In the genomic region with DNA sequence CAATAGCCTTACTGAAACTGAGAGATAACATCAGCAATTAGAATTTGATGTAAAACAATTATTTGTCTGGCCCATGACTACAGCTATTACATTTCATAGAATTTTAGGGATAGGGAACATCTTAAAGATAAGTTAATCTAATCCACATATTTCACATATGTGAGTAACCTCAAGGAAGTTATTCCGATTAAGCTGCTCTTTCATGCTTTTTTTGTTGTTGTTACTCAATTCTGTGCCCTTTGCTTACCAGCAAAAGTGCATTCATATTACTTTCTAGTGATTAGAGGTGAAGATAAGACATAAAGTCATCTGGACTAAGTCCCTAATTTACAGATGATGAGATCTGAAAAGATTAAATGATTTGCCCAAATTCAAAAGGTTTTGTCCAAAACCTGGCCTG, we compare ENCODE assay signal across 38 cellular contexts. TPM values are rescaled to one million over a fixed set of nuclear protein-coding genes. Genes with fewer than 3 reads are reported as not detected.
"Had no signal": no experiment of that assay in that cellular context is flagged by ENCODE, and none has a peak within 500 bp of the region (broad histone marks: within the 10 kb centered on the region; RNA-seq: fewer than 3 reads in every experiment).

No MANE protein-coding gene starts in this region.

- H3K27ac ChIP-seq: adrenal gland, body of pancreas, brain microvascular endothelial cell, cardiac muscle cell, VCaP had no signal

- DNase-seq: activated B cell treated with CpG ODN at 0.5 μM for 24 hours; activated CD4-positive, alpha-beta memory T cell treated with anti-CD3 and anti-CD28 coated beads for 36 hours; activated CD4-positive, alpha-beta T cell treated with anti-CD3 and anti-CD28 coated beads for 4 hours; activated CD4-positive, alpha-beta T cell treated with anti-CD3 and anti-CD28 coated beads, Interleukin-2, amount 10 ng/mL, durations not matched to agents 24 days and 14 days; activated CD4-positive, alpha-beta T cell treated with anti-CD3 and anti-CD28 coated beads, Interleukin-2, amount 50 U/mL, for 1 hour; activated CD4-positive, alpha-beta T cell treated with anti-CD3 and anti-CD28 coated beads, Interleukin-2, amount 50 U/mL, for 4 hours; activated CD4-positive, CD25-positive, alpha-beta regulatory T cell treated with anti-CD3 and anti-CD28 coated beads, Interleukin-2, amount 50 U/mL, for 72 hours; activated CD8-positive, alpha-beta memory T cell treated with anti-CD3 and anti-CD28 coated beads, Interleukin-2, amount 50 U/mL, for 4 hours; activated CD8-positive, alpha-beta T cell treated with anti-CD3 and anti-CD28 coated beads for 36 hours; activated effector memory CD4-positive, alpha-beta T cell treated with anti-CD3 and anti-CD28 coated beads, Interleukin-2, amount 50 U/mL, for 16 hours; activated gamma-delta T cell treated with Interleukin-2 at 50 U/mL for 16 hours; activated naive CD4-positive, alpha-beta T cell; activated naive CD4-positive, alpha-beta T cell treated with anti-CD3 and anti-CD28 coated beads for 36 hours; activated naive CD4-positive, alpha-beta T cell treated with anti-CD3 and anti-CD28 coated beads, Interleukin-2, amount 50 U/mL, for 16 hours; activated naive CD8-positive, alpha-beta T cell treated with anti-CD3 and anti-CD28 coated beads for 36 hours; activated T-cell treated with anti-CD3 and anti-CD28 coated beads for 4 hours; activated T-cell treated with anti-CD3 and anti-CD28 coated beads, Interleukin-2, amount 50 U/mL, for 1 hour; activated T-cell treated with anti-CD3 and anti-CD28 coated beads, Interleukin-2, amount 50 U/mL, for 4 hours; activated T-cell treated with anti-CD3 and anti-CD28 coated beads, Interleukin-2, amount 50 U/mL, for 72 hours; adrenal gland; amniotic stem cell; aorta; body of pancreas; brain microvascular endothelial cell; caudate nucleus; cerebellar nuclear complex; T-helper 2 cell; T-helper 9 cell had no signal

- H3K4me3 ChIP-seq: adrenal gland, body of pancreas, cardiac muscle cell had no signal

- H3K36me3 Mint-ChIP-seq: activated CD4-positive, alpha-beta memory T cell treated with anti-CD3 and anti-CD28 coated beads for 36 hours; activated naive CD4-positive, alpha-beta T cell treated with anti-CD3 and anti-CD28 coated beads, Interleukin-2, amount 50 U/mL, for 72 hours; activated naive CD8-positive, alpha-beta T cell treated with anti-CD3 and anti-CD28 coated beads for 36 hours had no signal

- H3K4me1 Mint-ChIP-seq: activated B cell treated with CpG ODN at 0.5 μM for 24 hours; activated CD4-positive, alpha-beta T cell treated with anti-CD3 and anti-CD28 coated beads, Interleukin-2, amount 10 ng/mL, durations not matched to agents 24 days and 14 days; activated naive CD8-positive, alpha-beta T cell treated with anti-CD3 and anti-CD28 coated beads for 36 hours; activated T-helper 17 cell treated with anti-CD3 and anti-CD28 coated beads, Interleukin-2, amount 50 U/mL, for 72 hours; central memory CD8-positive, alpha-beta T cell had no signal

- H3K27ac Mint-ChIP-seq: activated B cell treated with CpG ODN at 0.5 μM for 24 hours; activated CD4-positive, alpha-beta memory T cell treated with anti-CD3 and anti-CD28 coated beads for 36 hours; activated CD4-positive, alpha-beta T cell treated with anti-CD3 and anti-CD28 coated beads, Interleukin-2, amount 10 ng/mL, durations not matched to agents 24 days and 14 days; activated CD8-positive, alpha-beta T cell treated with anti-CD3 and anti-CD28 coated beads for 36 hours; activated naive CD4-positive, alpha-beta T cell treated with anti-CD3 and anti-CD28 coated beads for 36 hours; activated naive CD4-positive, alpha-beta T cell treated with anti-CD3 and anti-CD28 coated beads, Interleukin-2, amount 50 U/mL, for 72 hours; activated naive CD8-positive, alpha-beta T cell treated with anti-CD3 and anti-CD28 coated beads for 36 hours; activated T-cell treated with anti-CD3 and anti-CD28 coated beads, Interleukin-2, amount 50 U/mL, for 72 hours; activated T-helper 1 cell treated with anti-CD3 and anti-CD28 coated beads, Interleukin-12 subunit alpha, Interleukin-12 subunit beta, Interleukin-2, Interleukin-4 antibody, amounts not matched to agents 30 ng/mL and 10 ng/mL and 1 ng/mL, durations not matched to agents 14 hours and 24 hours and 36 hours; activated T-helper 17 cell treated with anti-CD3 and anti-CD28 coated beads, Interleukin-2, amount 50 U/mL, for 72 hours; T-helper 2 cell treated with Interferon-gamma antibody and Interleukin-4, amounts not matched to agents 5 μg/mL and 100 μg/mL, for 36 hours had no signal

- H3K9me3 Mint-ChIP-seq: activated B cell treated with CpG ODN at 0.5 μM for 24 hours; activated CD4-positive, alpha-beta memory T cell treated with anti-CD3 and anti-CD28 coated beads for 36 hours; activated CD4-positive, alpha-beta T cell treated with anti-CD3 and anti-CD28 coated beads, Interleukin-2, amount 10 ng/mL, durations not matched to agents 24 days and 14 days; activated CD8-positive, alpha-beta T cell treated with anti-CD3 and anti-CD28 coated beads for 36 hours; activated naive CD4-positive, alpha-beta T cell treated with anti-CD3 and anti-CD28 coated beads for 36 hours; activated naive CD4-positive, alpha-beta T cell treated with anti-CD3 and anti-CD28 coated beads, Interleukin-2, amount 50 U/mL, for 72 hours; activated naive CD8-positive, alpha-beta T cell treated with anti-CD3 and anti-CD28 coated beads for 36 hours; activated T-cell treated with anti-CD3 and anti-CD28 coated beads, Interleukin-2, amount 50 U/mL, for 4 hours; activated T-cell treated with anti-CD3 and anti-CD28 coated beads, Interleukin-2, amount 50 U/mL, for 72 hours; activated T-helper 1 cell treated with anti-CD3 and anti-CD28 coated beads, Interleukin-12 subunit alpha, Interleukin-12 subunit beta, Interleukin-2, Interleukin-4 antibody, amounts not matched to agents 30 ng/mL and 10 ng/mL and 1 ng/mL, durations not matched to agents 14 hours and 24 hours and 36 hours; activated T-helper 17 cell treated with anti-CD3 and anti-CD28 coated beads, Interleukin-2, amount 50 U/mL, for 72 hours; central memory CD8-positive, alpha-beta T cell; T-helper 2 cell treated with Interferon-gamma antibody and Interleukin-4, amounts not matched to agents 5 μg/mL and 100 μg/mL, for 36 hours had no signal

- ATAC-seq: activated CD8-positive, alpha-beta T cell treated with anti-CD3 and anti-CD28 coated beads for 36 hours; activated naive CD4-positive, alpha-beta T cell treated with anti-CD3 and anti-CD28 coated beads, Interleukin-2, amount 50 U/mL, for 72 hours; activated T-cell treated with anti-CD3 and anti-CD28 coated beads, Interleukin-2, amount 50 U/mL, for 4 hours; activated T-cell treated with anti-CD3 and anti-CD28 coated beads, Interleukin-2, amount 50 U/mL, for 72 hours; activated T-helper 17 cell treated with anti-CD3 and anti-CD28 coated beads, Interleukin-2, amount 50 U/mL, for 72 hours; body of pancreas had no signal

- H3K4me3 Mint-ChIP-seq: activated B cell treated with CpG ODN at 0.5 μM for 24 hours; activated CD4-positive, alpha-beta memory T cell treated with anti-CD3 and anti-CD28 coated beads for 36 hours; activated CD4-positive, alpha-beta T cell treated with anti-CD3 and anti-CD28 coated beads, Interleukin-2, amount 10 ng/mL, durations not matched to agents 24 days and 14 days; activated CD8-positive, alpha-beta T cell treated with anti-CD3 and anti-CD28 coated beads for 36 hours; activated naive CD4-positive, alpha-beta T cell treated with anti-CD3 and anti-CD28 coated beads for 36 hours; activated naive CD8-positive, alpha-beta T cell treated with anti-CD3 and anti-CD28 coated beads for 36 hours; activated T-cell treated with anti-CD3 and anti-CD28 coated beads, Interleukin-2, amount 50 U/mL, for 4 hours; activated T-cell treated with anti-CD3 and anti-CD28 coated beads, Interleukin-2, amount 50 U/mL, for 72 hours; activated T-helper 1 cell treated with anti-CD3 and anti-CD28 coated beads, Interleukin-12 subunit alpha, Interleukin-12 subunit beta, Interleukin-2, Interleukin-4 antibody, amounts not matched to agents 30 ng/mL and 10 ng/mL and 1 ng/mL, durations not matched to agents 14 hours and 24 hours and 36 hours; activated T-helper 17 cell treated with anti-CD3 and anti-CD28 coated beads, Interleukin-2, amount 50 U/mL, for 72 hours; central memory CD8-positive, alpha-beta T cell; T-helper 2 cell treated with Interferon-gamma antibody and Interleukin-4, amounts not matched to agents 5 μg/mL and 100 μg/mL, for 36 hours had no signal

- H3K27me3 ChIP-seq: adrenal gland, body of pancreas, brain microvascular endothelial cell, cardiac muscle cell had no signal

- H3K36me3 ChIP-seq: adrenal gland, brain microvascular endothelial cell, cardiac muscle cell had no signal

- H3K9me3 ChIP-seq: adrenal gland, body of pancreas had no signal

- H3K4me1 ChIP-seq: body of pancreas had no signal

RNA-seq across cellular contexts. Expression of a gene that starts 46.0 kb away (rescaled TPM):
- total RNA-seq: activated CD4-positive, alpha-beta memory T cell treated with anti-CD3 and anti-CD28 coated beads for 36 hours; activated CD8-positive, alpha-beta memory T cell treated with anti-CD3 and anti-CD28 coated beads for 36 hours; activated CD8-positive, alpha-beta T cell treated with anti-CD3 and anti-CD28 coated beads for 36 hours; activated naive CD4-positive, alpha-beta T cell treated with anti-CD3 and anti-CD28 coated beads for 36 hours; activated naive CD4-positive, alpha-beta T cell treated with anti-CD3 and anti-CD28 coated beads, Interleukin-2, amount 50 U/mL, for 72 hours; activated naive CD8-positive, alpha-beta T cell treated with anti-CD3 and anti-CD28 coated beads for 36 hours; activated T-cell treated with anti-CD3 and anti-CD28 coated beads, Interleukin-2, amount 50 U/mL, for 72 hours; activated T-helper 17 cell treated with anti-CD3 and anti-CD28 coated beads, Interleukin-2, amount 50 U/mL, for 72 hours; astrocyte; cardiac muscle cell; chondrocyte had no signal
- polyA plus RNA-seq: cardiac muscle cell had no signal
